1 cellular context compared by ENCODE assay signal in genomic region chr2:98026292-98026691, GRCh38.
TF ChIP-seq lines count a peak whose summit lies in the region.

No MANE protein-coding gene starts in this region.

TF ChIP-seq in GM23338, 12 proteins besides CTCF, POLR2A, EP300 and RAD21 (continued from another document):
- TF ChIP-seq ZNF462 (CRISPR knock-in tag; IDR thresholded peaks at IDR 0.05) (no peak), EZH2 (IDR thresholded peaks at IDR 0.05; ENCODE audit: low read depth, unreplicated experiment) (no peak), EZH2phosphoT487 (IDR thresholded peaks at IDR 0.05; ENCODE audit: unreplicated experiment) (no peak), STAT1 (IDR thresholded peaks at IDR 0.05; ENCODE audit: unreplicated experiment) (no peak), JUNB (IDR thresholded peaks at IDR 0.05; ENCODE audit: unreplicated experiment) (no peak), REST (IDR thresholded peaks at IDR 0.05; ENCODE audit: unreplicated experiment) (no peak)
